Comparison of ENCODE assay signal across 8 cellular contexts in the genomic region with DNA sequence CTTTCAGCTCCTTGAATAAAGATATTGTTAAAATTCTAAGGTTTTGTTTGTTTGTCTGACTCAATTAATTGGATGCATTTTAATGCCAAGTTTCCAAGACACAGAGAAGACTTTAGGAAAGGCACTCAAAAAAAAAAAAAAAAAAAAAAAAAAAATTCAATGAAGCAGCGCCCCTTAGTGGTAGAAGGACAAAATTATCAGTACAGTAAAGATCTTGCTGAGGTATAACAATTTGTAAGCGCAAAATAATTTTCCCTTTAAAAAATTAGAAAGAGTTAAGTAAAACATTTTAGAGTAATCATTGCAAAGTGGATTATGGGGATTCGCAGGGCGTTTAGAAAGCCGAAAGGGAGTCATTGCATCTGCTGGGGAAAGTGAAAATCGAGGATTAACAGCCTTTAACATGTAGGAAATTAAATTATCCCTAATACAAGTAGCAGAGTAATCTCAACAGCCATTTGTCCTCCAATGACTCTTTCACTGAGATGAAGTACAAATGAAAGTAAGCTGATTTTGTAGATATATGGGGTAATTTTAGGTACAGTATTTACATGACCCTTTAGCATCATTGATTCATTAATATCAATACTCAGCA. TPM values are rescaled to one million over a fixed set of nuclear protein-coding genes. Genes with fewer than 3 reads are reported as not detected.
DNase-seq lines count a peak whose midpoint lies in the region; TF ChIP-seq lines count a peak whose summit lies in the region.

No MANE protein-coding gene starts in this region.

- TF ChIP-seq CTCF in glutamatergic neuron (IDR thresholded peaks at IDR 0.05; ENCODE audit: partially characterized antibody, unreplicated experiment) (peak; percentile 77), tibial artery (IDR thresholded peaks at IDR 0.05) (peak; percentile 36 to 45)

- intact Hi-C loops in tibial artery (cut with DNase I; ENCODE audit: low total_unique reads), result loop anchor here (5.0 kb wide), 1 partner anchor 35 kb away; a partner anchor contains a TSS

- H3K4me1 Mint-ChIP-seq in glutamatergic neuron (ENCODE audit: low read depth, unreplicated experiment), result peaks cover 2% of the 10 kb centered on the region

- no peaks in the 10 kb centered on the region for H3K9me3 Mint-ChIP-seq in glutamatergic neuron (ENCODE audit: unreplicated experiment)

- no peaks in the 10 kb centered on the region for H3K27me3 ChIP-seq in tibial artery

- H3K36me3 ChIP-seq in tibial artery, result peaks cover 0 to 14% (median 0%) of the 10 kb centered on the region in 3 donors

- no peaks in the 10 kb centered on the region for H3K9me3 ChIP-seq in tibial artery

- H3K4me3 Mint-ChIP-seq in glutamatergic neuron (ENCODE audit: unreplicated experiment), result no peak overlapping the region

- H3K27me3 Mint-ChIP-seq in glutamatergic neuron (ENCODE audit: unreplicated experiment), result peaks cover 2% of the 10 kb centered on the region

- H3K4me3 ChIP-seq in tibial artery, result no peak overlapping the region

- no peaks in the 10 kb centered on the region for H3K36me3 Mint-ChIP-seq in glutamatergic neuron (ENCODE audit: unreplicated experiment)

- no peak overlapping the region for H3K27ac ChIP-seq in tibial artery

- DNase-seq in COLO829 (ENCODE audit: low spot score) (peak; percentile 5), HuH-7 (ENCODE audit: low spot score) (peak; percentile 35), SW 1271 (lab: John Stamatoyannopoulos, UW) (peak; percentile 23 to 50), glutamatergic neuron (no peak), tibial artery (no peak), NCI-H187 treated with DMSO at 0.1 percent for 48 hours (lab: John Stamatoyannopoulos, UW) (no peak), DMS153 (lab: John Stamatoyannopoulos, UW) (no peak)
- no peak for DNase-seq in stimulated activated CD4-positive, alpha-beta T cell treated with anti-CD3 and anti-CD28 coated beads, Interleukin-12 subunit alpha, Interleukin-12 subunit beta, amount 100 ng/mL, for 4 hours

- peaks cover 0 to 12% (median 7%) of the 10 kb centered on the region in 4 donors for H3K4me1 ChIP-seq in tibial artery

- H3K27ac Mint-ChIP-seq in glutamatergic neuron (ENCODE audit: unreplicated experiment), result no peak overlapping the region

RNA-seq across cellular contexts. Expression of a gene that starts 5.8 kb away (rescaled TPM):
- total RNA-seq in glutamatergic neuron (ENCODE audit: unreplicated experiment), result 6.0 TPM

RNA-seq across cellular contexts. Expression of a gene that starts 34.0 kb away (rescaled TPM):
- total RNA-seq in glutamatergic neuron (ENCODE audit: unreplicated experiment), result 2.6 TPM

Comparison
In these comparisons a context has a peak if more than half of its experiments do, and no peak if none do; other contexts are left out.
1. DNase-seq: peak in COLO829 (single experiment), HuH-7 (single experiment) and SW 1271 (2 of 2); none in glutamatergic neuron (single experiment), tibial artery (0 of 2), NCI-H187 treated with DMSO at 0.1 percent for 48 hours (single experiment), DMS153 (single experiment) and stimulated activated CD4-positive, alpha-beta T cell treated with anti-CD3 and anti-CD28 coated beads, Interleukin-12 subunit alpha, Interleukin-12 subunit beta, amount 100 ng/mL, for 4 hours (single experiment).